ENCODE assay signal across 26 cellular contexts in genomic region chr14:69010632-69011031, GRCh38. TPM values are rescaled to one million over a fixed set of nuclear protein-coding genes. Genes with fewer than 3 reads are reported as not detected.
DNase-seq lines count a peak whose midpoint lies in the region; ATAC-seq and TF ChIP-seq lines count a peak whose summit lies in the region.
"Had no signal": no experiment of that assay in that cellular context is flagged by ENCODE, and none has a peak within 500 bp of the region (broad histone marks: within the 10 kb centered on the region; RNA-seq: fewer than 3 reads in every experiment).

No MANE protein-coding gene starts in this region.

- no peaks in the 10 kb centered on the region for H3K36me3 Mint-ChIP-seq in activated CD8-positive, alpha-beta T cell treated with anti-CD3 and anti-CD28 coated beads for 36 hours (ENCODE audit: low read depth)
- H3K36me3 Mint-ChIP-seq in activated CD8-positive, alpha-beta T cell treated with anti-CD3 and anti-CD28 coated beads, Interleukin-2, amount 10 ng/mL, durations not matched to agents 7 days and 5 days (ENCODE audit: low read depth): no peaks in the 10 kb centered on the region
- H3K36me3 Mint-ChIP-seq in Calu3 (ENCODE audit: insufficient read depth, unreplicated experiment): peaks cover 14% of the 10 kb centered on the region
- H3K36me3 Mint-ChIP-seq: activated CD8-positive, alpha-beta memory T cell treated with anti-CD3 and anti-CD28 coated beads, Interleukin-2, amount 10 ng/mL, durations not matched to agents 7 days and 5 days; natural killer cell had no signal

- no peak overlapping the region for H3K4me3 ChIP-seq in fibroblast of villous mesenchyme (ENCODE audit: low read depth, low read length)
- H3K4me3 ChIP-seq: ascending aorta, K562, pancreas, vagina had no signal

- peaks cover 3% of the 10 kb centered on the region for H3K4me1 Mint-ChIP-seq in activated CD8-positive, alpha-beta T cell treated with anti-CD3 and anti-CD28 coated beads for 36 hours (ENCODE audit: low read depth)
- H3K4me1 Mint-ChIP-seq in activated CD8-positive, alpha-beta T cell treated with anti-CD3 and anti-CD28 coated beads, Interleukin-2, amount 10 ng/mL, durations not matched to agents 7 days and 5 days (ENCODE audit: low read depth): peaks cover 8% of the 10 kb centered on the region
- H3K4me1 Mint-ChIP-seq in Calu3 (ENCODE audit: low read depth, unreplicated experiment): peaks cover 24% of the 10 kb centered on the region
- H3K4me1 Mint-ChIP-seq: natural killer cell had no signal

- CTCF ChIA-PET in activated CD8-positive, alpha-beta T cell treated with anti-CD3 and anti-CD28 coated beads for 36 hours (lab: Charles Lee): interaction anchor here (2.1 kb wide), 1 partner anchor 46 kb away, joined by 7 read pairs; no protein-coding TSS in a partner anchor
- CTCF ChIA-PET in activated CD8-positive, alpha-beta T cell treated with anti-CD3 and anti-CD28 coated beads, Interleukin-2, amount 10 ng/mL, durations not matched to agents 7 days and 5 days (lab: Charles Lee): no interaction called here
- CTCF ChIA-PET in Calu3 (lab: Charles Lee): no interaction called here

- H3K4me3 Mint-ChIP-seq in activated CD8-positive, alpha-beta T cell treated with anti-CD3 and anti-CD28 coated beads for 36 hours: no peak overlapping the region
- no peak overlapping the region for H3K4me3 Mint-ChIP-seq in activated CD8-positive, alpha-beta T cell treated with anti-CD3 and anti-CD28 coated beads, Interleukin-2, amount 10 ng/mL, durations not matched to agents 7 days and 5 days
- H3K4me3 Mint-ChIP-seq in Calu3 (ENCODE audit: low read depth, unreplicated experiment): no peak overlapping the region
- H3K4me3 Mint-ChIP-seq: activated CD8-positive, alpha-beta memory T cell treated with anti-CD3 and anti-CD28 coated beads, Interleukin-2, amount 10 ng/mL, durations not matched to agents 7 days and 5 days; natural killer cell; T-helper 17 cell had no signal

- peak; percentile 29 for DNase-seq in activated CD8-positive, alpha-beta T cell treated with anti-CD3 and anti-CD28 coated beads for 36 hours
- DNase-seq in activated CD8-positive, alpha-beta T cell treated with anti-CD3 and anti-CD28 coated beads, Interleukin-2, amount 10 ng/mL, durations not matched to agents 7 days and 5 days: no peak
- DNase-seq in Calu3 (peak; percentile 37), SW480 (ENCODE audit: low spot score) (peak; percentile 52), fibroblast of villous mesenchyme (ENCODE audit: low read depth) (peak; percentile 30)
- DNase-seq: activated CD8-positive, alpha-beta memory T cell treated with anti-CD3 and anti-CD28 coated beads, Interleukin-2, amount 10 ng/mL, durations not matched to agents 7 days and 5 days; DMS 273 treated with DMSO at 0.1 percent for 48 hours; effector CD4-positive, alpha-beta T cell; GDM1; glutamatergic neuron; mesendoderm; MV-4-11; natural killer cell; NCI-H1694; NCI-H774; pancreas; right cardiac atrium; T-helper 17 cell; WERI-Rb-1 had no signal

- no peaks in the 10 kb centered on the region for H3K27me3 Mint-ChIP-seq in activated CD8-positive, alpha-beta T cell treated with anti-CD3 and anti-CD28 coated beads for 36 hours
- H3K27me3 Mint-ChIP-seq in activated CD8-positive, alpha-beta T cell treated with anti-CD3 and anti-CD28 coated beads, Interleukin-2, amount 10 ng/mL, durations not matched to agents 7 days and 5 days (ENCODE audit: low read depth): no peaks in the 10 kb centered on the region
- H3K27me3 Mint-ChIP-seq in Calu3 (ENCODE audit: unreplicated experiment): no peaks in the 10 kb centered on the region
- H3K27me3 Mint-ChIP-seq: activated CD8-positive, alpha-beta memory T cell treated with anti-CD3 and anti-CD28 coated beads, Interleukin-2, amount 10 ng/mL, durations not matched to agents 7 days and 5 days had no signal

- BruUV-seq in Calu3 (replicated peaks; lab: Mats Ljungman, UMichigan): no TSS peak

- peak; percentile 67 for ATAC-seq in activated CD8-positive, alpha-beta T cell treated with anti-CD3 and anti-CD28 coated beads for 36 hours
- no peak for ATAC-seq in activated CD8-positive, alpha-beta T cell treated with anti-CD3 and anti-CD28 coated beads, Interleukin-2, amount 10 ng/mL, durations not matched to agents 7 days and 5 days
- ATAC-seq in GM18519 (IDR thresholded peaks at IDR 0.05; ENCODE audit: low FRiP score, unreplicated experiment): no peak
- no peak for ATAC-seq in HG02938 (IDR thresholded peaks at IDR 0.05; ENCODE audit: unreplicated experiment)
- ATAC-seq in HG03571 (IDR thresholded peaks at IDR 0.05; ENCODE audit: unreplicated experiment): no peak
- ATAC-seq: activated CD8-positive, alpha-beta memory T cell treated with anti-CD3 and anti-CD28 coated beads, Interleukin-2, amount 10 ng/mL, durations not matched to agents 7 days and 5 days; esophagus mucosa; K562; natural killer cell; pancreas; right cardiac atrium; T-helper 17 cell had no signal

- H3K27ac Mint-ChIP-seq in activated CD8-positive, alpha-beta T cell treated with anti-CD3 and anti-CD28 coated beads for 36 hours: no peak overlapping the region
- H3K27ac Mint-ChIP-seq in activated CD8-positive, alpha-beta T cell treated with anti-CD3 and anti-CD28 coated beads, Interleukin-2, amount 10 ng/mL, durations not matched to agents 7 days and 5 days: no peak overlapping the region
- no peak overlapping the region for H3K27ac Mint-ChIP-seq in Calu3 (ENCODE audit: unreplicated experiment)
- H3K27ac Mint-ChIP-seq: activated CD8-positive, alpha-beta memory T cell treated with anti-CD3 and anti-CD28 coated beads, Interleukin-2, amount 10 ng/mL, durations not matched to agents 7 days and 5 days; natural killer cell had no signal

- H3K9me3 Mint-ChIP-seq in activated CD8-positive, alpha-beta T cell treated with anti-CD3 and anti-CD28 coated beads for 36 hours: no peaks in the 10 kb centered on the region
- no peaks in the 10 kb centered on the region for H3K9me3 Mint-ChIP-seq in activated CD8-positive, alpha-beta T cell treated with anti-CD3 and anti-CD28 coated beads, Interleukin-2, amount 10 ng/mL, durations not matched to agents 7 days and 5 days (ENCODE audit: insufficient read depth)
- H3K9me3 Mint-ChIP-seq in Calu3 (ENCODE audit: low read depth, unreplicated experiment): no peaks in the 10 kb centered on the region
- H3K9me3 Mint-ChIP-seq: natural killer cell had no signal

- POLR2A ChIA-PET in activated CD8-positive, alpha-beta T cell treated with anti-CD3 and anti-CD28 coated beads for 36 hours (lab: Charles Lee): interaction anchor here (1.3 kb wide), 1 partner anchor 17 kb away, joined by 4 read pairs; no protein-coding TSS in a partner anchor
- POLR2A ChIA-PET in activated CD8-positive, alpha-beta T cell treated with anti-CD3 and anti-CD28 coated beads, Interleukin-2, amount 10 ng/mL, durations not matched to agents 7 days and 5 days (lab: Charles Lee): no interaction called here

- intact Hi-C loops in activated CD8-positive, alpha-beta T cell treated with anti-CD3 and anti-CD28 coated beads for 36 hours (cut with micrococcal nuclease): no loop called here
- intact Hi-C loops in Calu3 (cut with micrococcal nuclease; ENCODE audit: unreplicated experiment): no loop called here

- TF ChIP-seq CTCF in activated CD8-positive, alpha-beta T cell treated with anti-CD3 and anti-CD28 coated beads for 36 hours (IDR thresholded peaks at IDR 0.05): no peak
- TF ChIP-seq CTCF in Calu3 (IDR thresholded peaks at IDR 0.05; ENCODE audit: unreplicated experiment) (no peak), fibroblast of villous mesenchyme (IDR thresholded peaks at IDR 0.05; ENCODE audit: insufficient read depth, low read depth, low read length) (no peak)

RNA-seq across cellular contexts. Expression of gene ACTN1, which starts 31.5 kb away (rescaled TPM):
- total RNA-seq in activated CD8-positive, alpha-beta T cell treated with anti-CD3 and anti-CD28 coated beads for 36 hours: 100 to 1,000 TPM; 214 TPM
- total RNA-seq in activated CD8-positive, alpha-beta T cell treated with anti-CD3 and anti-CD28 coated beads, Interleukin-2, amount 10 ng/mL, durations not matched to agents 7 days and 5 days: 10 to 100 TPM; 51.4 to 56.1 TPM
- total RNA-seq in Calu3 (2022) (246 and 326 TPM in 2 replicates), fibroblast of villous mesenchyme (768 and 1,023 TPM in 2 replicates)
